ENCODE assay signal across 14 cellular contexts in the genomic region with DNA sequence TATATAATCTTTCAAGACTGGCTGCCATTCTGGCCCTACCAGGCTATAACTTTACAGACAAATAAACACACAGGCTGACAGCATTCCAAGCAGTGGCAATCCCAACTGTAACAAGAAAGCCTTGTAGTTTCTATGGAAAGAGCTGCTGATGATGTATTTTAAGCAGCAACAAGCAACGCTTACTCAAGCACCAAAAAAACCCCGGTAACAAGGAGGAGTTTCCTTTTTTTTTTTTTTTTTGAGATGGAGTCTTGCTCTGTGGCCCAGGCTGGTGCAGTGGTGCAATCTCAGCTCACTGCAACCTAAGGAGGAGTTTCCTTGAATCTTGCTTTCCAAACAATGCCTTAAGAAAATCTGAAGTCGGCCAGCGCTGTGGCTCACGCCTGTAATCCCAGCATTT. TPM values are rescaled to one million over a fixed set of nuclear protein-coding genes. Genes with fewer than 3 reads are reported as not detected.
DNase-seq lines count a peak whose midpoint lies in the region; ATAC-seq and TF ChIP-seq lines count a peak whose summit lies in the region.
"Had no signal": no experiment of that assay in that cellular context is flagged by ENCODE, and none has a peak within 500 bp of the region (broad histone marks: within the 10 kb centered on the region; RNA-seq: fewer than 3 reads in every experiment).

No MANE protein-coding gene starts in this region.

- TF ChIP-seq CTCF in AG09319 (IDR thresholded peaks at IDR 0.05; ENCODE audit: low read depth, low read length) (no peak), fibroblast of pulmonary artery (IDR thresholded peaks at IDR 0.05; ENCODE audit: low read length, missing control alignments) (no peak), osteoblast (IDR thresholded peaks at IDR 0.05; ENCODE audit: extremely low read depth, low read depth, low read length) (no peak), BE2C (IDR thresholded peaks at IDR 0.05; ENCODE audit: low read depth, low read length) (no peak)

- no peaks in the 10 kb centered on the region for H3K27me3 Mint-ChIP-seq in T-helper 17 cell
- H3K27me3 Mint-ChIP-seq: CD4-positive, alpha-beta T cell; naive thymus-derived CD8-positive, alpha-beta T cell had no signal

- DNase-seq in AG09319 (ENCODE audit: extremely low read depth, low read depth), result peak; percentile 23
- no peak for DNase-seq in T-helper 17 cell
- peak; percentile 90 for DNase-seq in fibroblast of pulmonary artery (ENCODE audit: low read depth)
- peak; percentile 93 for DNase-seq in osteoblast (ENCODE audit: insufficient read length, low spot score, missing footprints)
- no peak for DNase-seq in middle frontal gyrus (ENCODE audit: extremely low spot score, low spot score)
- DNase-seq in erythroblast (lab: John Stamatoyannopoulos, UW), result no peak
- DNase-seq in cortex of kidney (lab: John Stamatoyannopoulos, UW), result no peak
- no peak for DNase-seq in BE2C
- DNase-seq: activated gamma-delta T cell; CD4-positive, alpha-beta T cell; H7; naive thymus-derived CD8-positive, alpha-beta T cell; NCI-H2029; stimulated activated CD4-positive, alpha-beta T cell treated with anti-CD3 and anti-CD28 coated beads, Interleukin-12 subunit alpha, Interleukin-12 subunit beta, amount 100 ng/mL, for 4 hours had no signal

- TF ChIP-seq POLR2A in erythroblast (IDR thresholded peaks at IDR 0.05; ENCODE audit: low read length), result no peak

- H3K9me3 ChIP-seq in T-helper 17 cell (ENCODE audit: control insufficient read depth, low read length, poor library complexity, severe bottlenecking) (no peaks in the 10 kb centered on the region), osteoblast (ENCODE audit: low read depth, low read length) (no peaks in the 10 kb centered on the region), BE2C (no peaks in the 10 kb centered on the region)

- ATAC-seq in T-helper 17 cell, result no peak
- ATAC-seq: naive thymus-derived CD8-positive, alpha-beta T cell had no signal

- H3K4me3 Mint-ChIP-seq in T-helper 17 cell, result no peak overlapping the region
- H3K4me3 Mint-ChIP-seq: CD4-positive, alpha-beta T cell; naive thymus-derived CD8-positive, alpha-beta T cell had no signal

- H2AFZ ChIP-seq in osteoblast (ENCODE audit: low read length), result no peak overlapping the region

- peak overlapping the region; percentile 33 for H3K4me2 ChIP-seq in osteoblast (ENCODE audit: insufficient read depth, low read length)

- H3K27ac Mint-ChIP-seq in T-helper 17 cell, result peak overlapping the region; percentile 16
- H3K27ac Mint-ChIP-seq: CD4-positive, alpha-beta T cell had no signal

- peaks cover 40% of the 10 kb centered on the region for H4K20me1 ChIP-seq in osteoblast (ENCODE audit: insufficient read depth, low read length)

- H3K36me3 ChIP-seq in osteoblast (ENCODE audit: insufficient read depth, low read length) (peaks cover 13% of the 10 kb centered on the region), BE2C (peaks cover 35% of the 10 kb centered on the region)

- peak overlapping the region; percentile 54 for H3K27ac ChIP-seq in osteoblast (ENCODE audit: low read depth, low read length)

- peaks cover 2% of the 10 kb centered on the region for H3K36me3 Mint-ChIP-seq in T-helper 17 cell (ENCODE audit: low read depth)

- peaks cover 30% of the 10 kb centered on the region for H3K4me1 ChIP-seq in osteoblast (ENCODE audit: insufficient read depth, low read length)
- peaks cover 8% of the 10 kb centered on the region for H3K4me1 ChIP-seq in BE2C

- H3K4me1 Mint-ChIP-seq in T-helper 17 cell, result peaks cover 9% of the 10 kb centered on the region

- H3K27me3 ChIP-seq in osteoblast (ENCODE audit: insufficient read depth, low read length) (no peaks in the 10 kb centered on the region), BE2C (no peaks in the 10 kb centered on the region)

- H3K4me3 ChIP-seq in fibroblast of pulmonary artery (replicated peaks; ENCODE audit: low read depth, low read length) (no peak overlapping the region), osteoblast (ENCODE audit: insufficient read depth, low read length) (no peak overlapping the region), BE2C (ENCODE audit: low read depth, low read length) (no peak overlapping the region)

- H3K79me2 ChIP-seq in osteoblast (ENCODE audit: insufficient read depth, low read length), result peaks cover 57% of the 10 kb centered on the region

RNA-seq across cellular contexts. Expression of a gene that starts 23.1 kb away (rescaled TPM):
- total RNA-seq in T-helper 17 cell (10 to 100 TPM; 35.3 to 46.5 TPM), osteoblast (59.0 and 65.4 TPM in 2 replicates)
- polyA plus RNA-seq in BE2C (2012; ENCODE audit: insufficient read depth, insufficient read length, low read depth), result 48.8 TPM

RNA-seq across cellular contexts. Expression of a gene that starts 27.2 kb away (rescaled TPM):
- total RNA-seq in T-helper 17 cell (10 to 100 TPM; 10.9 to 13.8 TPM), osteoblast (19.7 and 23.5 TPM in 2 replicates)
- polyA plus RNA-seq in BE2C (2012; ENCODE audit: insufficient read depth, insufficient read length, low read depth), result 92.3 TPM

RNA-seq across cellular contexts. Expression of a gene that starts 28.6 kb away (rescaled TPM):
- total RNA-seq in T-helper 17 cell, result 10 to 100 TPM; 10.5 to 11.8 TPM
- total RNA-seq in osteoblast, result 41.3 and 47.8 TPM in 2 replicates
- polyA plus RNA-seq in BE2C (2012; ENCODE audit: insufficient read depth, insufficient read length, low read depth), result 67.5 TPM

RNA-seq across cellular contexts. Expression of a gene that starts 38.9 kb away (rescaled TPM):
- total RNA-seq in T-helper 17 cell, result under 1 TPM; 0.21 to 0.42 TPM
- total RNA-seq in osteoblast, result 0.36 and 0.59 TPM in 2 replicates
- polyA plus RNA-seq in BE2C (2012; ENCODE audit: insufficient read depth, insufficient read length, low read depth), result 0.86 TPM

Comparison
In these comparisons a context has a peak if more than half of its experiments do, and no peak if none do; other contexts are left out.
1. DNase-seq: peak in AG09319 (single experiment), fibroblast of pulmonary artery (single experiment) and osteoblast (single experiment); none in T-helper 17 cell (0 of 3), middle frontal gyrus (single experiment), erythroblast (0 of 2), cortex of kidney (single experiment) and BE2C (single experiment).